ENCODE assay signal across 22 cellular contexts in genomic region chr11:1518301-1518700, GRCh38.
"Had no signal": no experiment of that assay in that cellular context is flagged by ENCODE, and none has a peak within 500 bp of the region (broad histone marks: within the 10 kb centered on the region; RNA-seq: fewer than 3 reads in every experiment).

No MANE protein-coding gene starts in this region.

- H3K9me3 Mint-ChIP-seq: memory B cell, mesothelial cell of epicardium, nephron had no signal

- H3K4me3 Mint-ChIP-seq: memory B cell, mesothelial cell of epicardium, nephron had no signal

- H3K36me3 Mint-ChIP-seq: mesothelial cell of epicardium had no signal

- H3K36me3 ChIP-seq: colonic mucosa, gastroesophageal sphincter, sigmoid colon, stomach, thoracic aorta, transverse colon had no signal

- H3K9me3 ChIP-seq: colonic mucosa, esophagus squamous epithelium, gastroesophageal sphincter, psoas muscle, sigmoid colon, stomach, thoracic aorta, transverse colon had no signal

- H3K27ac ChIP-seq: colonic mucosa, esophagus squamous epithelium, gastroesophageal sphincter, parathyroid adenoma, psoas muscle, sigmoid colon, skin epidermis, stomach, thoracic aorta, transverse colon had no signal

- ATAC-seq: gastroesophageal sphincter, left colon, psoas muscle had no signal

- H3K9ac ChIP-seq: parathyroid adenoma had no signal

- H3K27ac Mint-ChIP-seq: mesothelial cell of epicardium, nephron had no signal

- H3K27me3 ChIP-seq: colonic mucosa, esophagus squamous epithelium, gastroesophageal sphincter, sigmoid colon, stomach, transverse colon had no signal

- H3K27me3 Mint-ChIP-seq: memory B cell had no signal

- DNase-seq: cerebellar nuclear complex; colonic mucosa; dermis blood vessel endothelial cell; esophagus squamous epithelium; foreskin fibroblast; glutamatergic neuron; left colon; retina; sigmoid colon; stimulated activated CD4-positive, alpha-beta T cell treated with anti-CD3 and anti-CD28 coated beads, Interleukin-12 subunit alpha, Interleukin-12 subunit beta, amount 100 ng/mL, for 4 hours; stimulated activated naive CD4-positive, alpha-beta T cell; stomach; substantia nigra; transverse colon had no signal

- H3K4me1 ChIP-seq: parathyroid adenoma had no signal

- H3K4me3 ChIP-seq: colonic mucosa, esophagus squamous epithelium, gastroesophageal sphincter, psoas muscle, sigmoid colon, skin epidermis, stomach, thoracic aorta, transverse colon had no signal
